In the genomic region with DNA sequence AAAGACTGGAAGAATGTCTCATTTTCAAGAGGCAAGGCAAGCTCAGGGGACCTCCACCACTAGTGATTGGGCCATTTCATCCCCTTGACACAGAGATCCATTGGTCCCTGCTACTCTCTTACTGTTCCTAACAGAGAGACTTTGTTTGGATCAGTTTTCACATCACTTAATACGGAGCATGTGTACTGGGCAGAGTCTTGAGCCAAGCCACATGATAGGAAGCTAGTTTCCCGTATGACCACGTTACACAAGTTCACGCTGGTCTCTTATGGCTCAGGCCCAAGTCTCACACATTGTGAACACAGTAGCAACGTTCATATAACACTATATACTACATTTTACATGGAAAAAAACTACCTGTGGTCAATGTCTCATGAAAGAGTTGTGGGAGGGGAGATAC, we compare ENCODE assay signal across 23 cellular contexts.
DNase-seq lines count a peak whose midpoint lies in the region; ATAC-seq and TF ChIP-seq lines count a peak whose summit lies in the region.
"Had no signal": no experiment of that assay in that cellular context is flagged by ENCODE, and none has a peak within 500 bp of the region (broad histone marks: within the 10 kb centered on the region; RNA-seq: fewer than 3 reads in every experiment).

No MANE protein-coding gene starts in this region.

- H3K36me3 ChIP-seq in left ventricle myocardium inferior = no peaks in the 10 kb centered on the region
- H3K36me3 ChIP-seq in hepatocyte (replicated peaks; ENCODE audit: insufficient read depth, low read depth) = no peaks in the 10 kb centered on the region
- no peaks in the 10 kb centered on the region for H3K36me3 ChIP-seq in mesendoderm (ENCODE audit: control insufficient read depth, insufficient read depth, low read length)
- H3K36me3 ChIP-seq: BLaER1 treated with 17β-estradiol and CSF1 and Interleukin-3, amounts not matched to agents 10 nM and 100 nM; MG63; Peyer's patch; spleen had no signal

- no peaks in the 10 kb centered on the region; the same call in 1 of the 2 replicates for H3K27me3 Mint-ChIP-seq in H9 (ENCODE audit: low read depth)

- H3K79me1 ChIP-seq in mesendoderm (ENCODE audit: low read length) (no peaks in the 10 kb centered on the region), H9 (ENCODE audit: insufficient read depth, low read depth, low read length, poor library complexity, severe bottlenecking) (no peaks in the 10 kb centered on the region)

- no peaks in the 10 kb centered on the region for H3K36me3 Mint-ChIP-seq in H9 (ENCODE audit: insufficient read depth in 1 of 3, low read depth in 3 of 3)

- TF ChIP-seq CTCF in left ventricle myocardium inferior (IDR thresholded peaks at IDR 0.05; ENCODE audit: borderline replicate concordance) (no peak), hepatocyte (IDR thresholded peaks at IDR 0.05; ENCODE audit: poor library complexity) (no peak), H9 (conservative IDR thresholded peaks at IDR 0.05) (no peak)

- no peaks in the 10 kb centered on the region for H3K23me2 ChIP-seq in H9 (ENCODE audit: insufficient read length, low read depth, low read length, poor library complexity, severe bottlenecking)

- H3K27ac ChIP-seq in left ventricle myocardium inferior (replicated peaks) (no peak overlapping the region), epithelial cell of prostate (peak overlapping the region; percentile 65), hepatocyte (peak overlapping the region; percentile 15), mesendoderm (ENCODE audit: low read depth, low read length) (no peak overlapping the region), H9 (ENCODE audit: insufficient read length, low read depth, low read length) (no peak overlapping the region)
- H3K27ac ChIP-seq: BLaER1 treated with 17β-estradiol and CSF1 and Interleukin-3, amounts not matched to agents 10 nM and 100 nM; dorsolateral prefrontal cortex; Peyer's patch; spleen had no signal

- H3K4me2 ChIP-seq in hepatocyte (no peak overlapping the region), mesendoderm (ENCODE audit: low read length) (no peak overlapping the region), H9 (ENCODE audit: insufficient read depth, insufficient read length, low read length) (no peak overlapping the region)
- H3K4me2 ChIP-seq: BLaER1 treated with 17β-estradiol and CSF1 and Interleukin-3, amounts not matched to agents 10 nM and 100 nM had no signal

- 0 out of 5 replicates have a peak, but pooled peaks cover 0 to 4% of the 10 kb centered on the region in 2 experiments for H3K9me3 Mint-ChIP-seq in H9

- no peak overlapping the region for H2AFZ ChIP-seq in hepatocyte
- H2AFZ ChIP-seq in H9 (ENCODE audit: low read length) = no peak overlapping the region

- no peak overlapping the region for H2BK12ac ChIP-seq in H9 (ENCODE audit: insufficient read length, low read depth, low read length)

- H4K8ac ChIP-seq in mesendoderm (ENCODE audit: low read depth, low read length) (no peak overlapping the region), H9 (replicated peaks; ENCODE audit: insufficient read length, low read depth, low read length) (no peak overlapping the region)

- no peak overlapping the region for H3K18ac ChIP-seq in mesendoderm (ENCODE audit: low read length)
- no peak overlapping the region for H3K18ac ChIP-seq in H9 (ENCODE audit: insufficient read length, low read depth, low read length)

- no peak overlapping the region for H3T11ph ChIP-seq in H9 (ENCODE audit: low read length)

- H3K27me3 ChIP-seq in left ventricle myocardium inferior (ENCODE audit: low read depth) = no peaks in the 10 kb centered on the region
- no peaks in the 10 kb centered on the region for H3K27me3 ChIP-seq in hepatocyte
- H3K27me3 ChIP-seq in mesendoderm (ENCODE audit: insufficient read depth, low read length, poor library complexity) = no peaks in the 10 kb centered on the region
- no peaks in the 10 kb centered on the region for H3K27me3 ChIP-seq in H9 (ENCODE audit: insufficient read depth, low read length)
- H3K27me3 ChIP-seq: BLaER1 treated with 17β-estradiol and CSF1 and Interleukin-3, amounts not matched to agents 10 nM and 100 nM; MG63; Peyer's patch; spleen had no signal

- DNase-seq in Right ventricle myocardium inferior (ENCODE audit: missing footprints) (no peak), left ventricle myocardium inferior (no peak), epithelial cell of prostate (ENCODE audit: low read depth, low spot score) (no peak), hepatocyte (ENCODE audit: low spot score) (peak; percentile 22), stromal cell of bone marrow (ENCODE audit: low read depth) (peak; percentile 24), mesendoderm (no peak), H9 (no peak), head of caudate nucleus (no peak)
- DNase-seq: 8988T; activated CD4-positive, alpha-beta T cell treated with anti-CD3 and anti-CD28 coated beads for 1 hour; DMS153; dorsolateral prefrontal cortex; erythroblast; hippocampal formation; islet precursor cell; MG63; NCI-H1436 treated with DMSO at 0.1 percent for 48 hours; NCI-H2171 treated with DMSO at 0.1 percent for 48 hours; Peyer's patch; spleen had no signal

- no peak overlapping the region for H3K4me3 Mint-ChIP-seq in H9
- H3K4me3 Mint-ChIP-seq: IgD-negative memory B cell, nephron had no signal

- no peak overlapping the region for H4K91ac ChIP-seq in H9 (ENCODE audit: insufficient read length, low read depth, low read length)

- H3K4me3 ChIP-seq in left ventricle myocardium inferior (no peak overlapping the region), hepatocyte (no peak overlapping the region), mesendoderm (ENCODE audit: low read length) (no peak overlapping the region)
- H3K4me3 ChIP-seq: BLaER1 treated with 17β-estradiol and CSF1 and Interleukin-3, amounts not matched to agents 10 nM and 100 nM; dorsolateral prefrontal cortex; MG63; Peyer's patch; spleen had no signal

- no peak overlapping the region for H4K5ac ChIP-seq in mesendoderm (ENCODE audit: low read length)
- H4K5ac ChIP-seq in H9 (ENCODE audit: insufficient read length, low read depth, low read length) = no peak overlapping the region

- no peak overlapping the region for H2BK5ac ChIP-seq in mesendoderm (ENCODE audit: low read length)
- no peak overlapping the region for H2BK5ac ChIP-seq in H9 (ENCODE audit: insufficient read length, low read length)

- 64% methylated on average over 5 of the region's 5 CpGs for WGBS in hepatocyte (ENCODE audit: low lambda C conversion rate, missing lambda C conversion rate)
- no CpG with 5 or more reads among the region's 5 CpGs for WGBS in mesendoderm (ENCODE audit: extremely low coverage, insufficient coverage, low lambda C conversion rate)
- WGBS in H9 (ENCODE audit: extremely low coverage, insufficient read length, low lambda C conversion rate) = no CpG with 5 or more reads among the region's 5 CpGs

- H3K9ac ChIP-seq in mesendoderm (ENCODE audit: low read length) = no peak overlapping the region
- no peak overlapping the region for H3K9ac ChIP-seq in H9 (ENCODE audit: extremely low read depth, insufficient read length, low read length)
- H3K9ac ChIP-seq: BLaER1 treated with 17β-estradiol and CSF1 and Interleukin-3, amounts not matched to agents 10 nM and 100 nM had no signal

- no peak overlapping the region for H2BK15ac ChIP-seq in mesendoderm (replicated peaks; ENCODE audit: low read depth)
- no peak overlapping the region for H2BK15ac ChIP-seq in H9 (ENCODE audit: low read depth, low read length)

- intact Hi-C loops in Right ventricle myocardium inferior (cut with DNase I) (no loop called here), left ventricle myocardium inferior (cut with micrococcal nuclease) (no loop called here), head of caudate nucleus (cut with DNase I) (no loop called here)

- peaks cover 19% of the 10 kb centered on the region for H3K9me3 ChIP-seq in left ventricle myocardium inferior (replicated peaks)
- H3K9me3 ChIP-seq in hepatocyte (ENCODE audit: low read depth) = no peaks in the 10 kb centered on the region
- no peaks in the 10 kb centered on the region for H3K9me3 ChIP-seq in H9 (ENCODE audit: control insufficient read depth, low read depth, low read length)
- H3K9me3 ChIP-seq: MG63, Peyer's patch had no signal

- H3K14ac ChIP-seq in H9 (ENCODE audit: insufficient read depth, low read length) = no peak overlapping the region

- H2AK5ac ChIP-seq in mesendoderm (ENCODE audit: low read length) (no peak overlapping the region), H9 (ENCODE audit: insufficient read length, low read length) (no peak overlapping the region)

- no peaks in the 10 kb centered on the region for H3K9me2 ChIP-seq in hepatocyte (replicated peaks; ENCODE audit: insufficient read depth)

- H3K79me2 ChIP-seq in hepatocyte (no peaks in the 10 kb centered on the region), mesendoderm (ENCODE audit: control insufficient read depth, insufficient read depth, low read length) (no peaks in the 10 kb centered on the region), H9 (ENCODE audit: insufficient read depth, low read length) (no peaks in the 10 kb centered on the region)

- H4K20me1 ChIP-seq in hepatocyte (ENCODE audit: insufficient read depth, poor library complexity, severe bottlenecking) = no peaks in the 10 kb centered on the region
- no peaks in the 10 kb centered on the region for H4K20me1 ChIP-seq in H9 (ENCODE audit: control insufficient read depth, insufficient read depth, insufficient read length)
- H4K20me1 ChIP-seq: BLaER1 treated with 17β-estradiol and CSF1 and Interleukin-3, amounts not matched to agents 10 nM and 100 nM had no signal

- peaks cover 15% of the 10 kb centered on the region for H3K4me1 ChIP-seq in left ventricle myocardium inferior
- peaks cover 8% of the 10 kb centered on the region for H3K4me1 ChIP-seq in hepatocyte (ENCODE audit: insufficient read depth)
- peaks cover 2% of the 10 kb centered on the region for H3K4me1 ChIP-seq in mesendoderm (ENCODE audit: control insufficient read depth, low read depth, low read length)
- H3K4me1 ChIP-seq in H9 (ENCODE audit: insufficient read depth, low read length) = no peaks in the 10 kb centered on the region
- H3K4me1 ChIP-seq: Peyer's patch, spleen had no signal

- peak; percentile 94 for ATAC-seq in Right ventricle myocardium inferior

- H3K27ac Mint-ChIP-seq in H9 = no peak overlapping the region; a peak in 1 of 7 replicates
- H3K27ac Mint-ChIP-seq: IgD-negative memory B cell had no signal

- H3K23ac ChIP-seq in mesendoderm (ENCODE audit: low read length) (no peak overlapping the region), H9 (ENCODE audit: insufficient read length, low read depth, low read length) (no peak overlapping the region)

- no peaks in the 10 kb centered on the region for H3K4me1 Mint-ChIP-seq in H9
- H3K4me1 Mint-ChIP-seq: IgD-negative memory B cell had no signal

- H3K56ac ChIP-seq in mesendoderm (ENCODE audit: low read length) = no peak overlapping the region
- H3K56ac ChIP-seq in H9 (ENCODE audit: insufficient read length, low read depth, low read length) = no peak overlapping the region

- no peak overlapping the region for H3K4ac ChIP-seq in mesendoderm (ENCODE audit: low read depth, low read length)
- H3K4ac ChIP-seq in H9 (ENCODE audit: low read depth, low read length) = no peak overlapping the region

- no peak overlapping the region for H2BK120ac ChIP-seq in mesendoderm (ENCODE audit: low read depth, low read length)
- no peak overlapping the region for H2BK120ac ChIP-seq in H9 (ENCODE audit: low read depth, low read length, poor library complexity, severe bottlenecking)

- no peak overlapping the region for H2BK20ac ChIP-seq in H9 (ENCODE audit: low read depth, low read length, poor library complexity, severe bottlenecking)

Comparison
In these comparisons a context has a peak if more than half of its experiments do, and no peak if none do; other contexts are left out.
1. DNase-seq: peak in hepatocyte (single experiment) and stromal cell of bone marrow (single experiment); none in Right ventricle myocardium inferior (single experiment), left ventricle myocardium inferior (single experiment), epithelial cell of prostate (single experiment), mesendoderm (single experiment), H9 (single experiment) and head of caudate nucleus (0 of 42).
2. H3K27ac ChIP-seq: peak in epithelial cell of prostate (single experiment) and hepatocyte (single experiment); none in left ventricle myocardium inferior (single experiment), mesendoderm (single experiment) and H9 (single experiment).